In the genomic region with DNA sequence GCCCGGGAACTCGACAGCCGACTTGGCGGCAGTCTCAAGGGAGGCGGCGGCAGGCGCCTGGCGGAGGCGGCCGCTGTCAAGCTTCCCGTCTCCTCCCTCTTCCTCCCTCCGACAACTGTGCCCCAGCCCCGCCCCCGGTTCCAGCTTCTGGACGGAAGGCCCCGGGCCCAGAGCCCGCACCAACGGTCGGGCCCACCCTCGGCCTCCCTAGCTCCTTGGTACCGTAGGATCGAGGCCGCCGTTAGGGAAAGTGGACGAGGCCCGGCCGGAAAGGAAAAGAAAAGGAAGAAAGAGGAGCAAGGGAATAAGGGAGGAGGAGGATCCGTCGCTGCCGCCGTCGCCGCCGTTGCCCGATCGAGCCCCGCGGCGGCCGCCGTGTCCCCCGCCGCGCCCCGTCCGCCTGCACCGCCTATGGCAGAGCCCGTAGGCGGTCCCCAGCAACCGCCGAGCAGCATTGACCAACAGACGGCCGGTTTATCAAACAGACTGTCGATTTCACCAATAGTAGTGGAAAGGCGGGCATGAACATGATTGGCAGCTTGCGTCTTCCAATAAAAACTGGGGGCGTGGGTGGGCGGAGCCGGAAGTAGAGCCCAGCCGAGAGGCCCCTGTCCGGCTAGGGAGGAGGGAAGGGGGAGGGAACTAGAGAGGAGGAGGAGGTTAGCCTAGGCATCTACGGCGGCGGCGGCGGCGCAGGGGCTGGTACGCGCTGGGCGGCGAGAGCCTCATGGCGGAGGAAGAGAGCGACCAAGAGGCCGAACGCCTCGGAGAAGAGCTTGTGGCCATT, we compare ENCODE assay signal across 1 cellular context.
A peak's percentile ranks its signal among the peaks of the same experiment; 100 is the strongest.
TF ChIP-seq lines count a peak whose summit lies in the region.

A gene with protein sequence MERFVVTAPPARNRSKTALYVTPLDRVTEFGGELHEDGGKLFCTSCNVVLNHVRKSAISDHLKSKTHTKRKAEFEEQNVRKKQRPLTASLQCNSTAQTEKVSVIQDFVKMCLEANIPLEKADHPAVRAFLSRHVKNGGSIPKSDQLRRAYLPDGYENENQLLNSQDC (minus strand): TSS at position 413 of the 787 bp plus-strand sequence. CDS start 3,029 bp downstream, outside the sequence.
Gene ZNF654 (plus strand): TSS at position 663 of the 787 bp plus-strand sequence. CDS start 65 bp downstream, at position 728.

TF ChIP-seq in K562, 482 proteins besides CTCF, POLR2A, EP300 and RAD21 (continued from another document and continues in another):
- TF ChIP-seq, protein P1, sequence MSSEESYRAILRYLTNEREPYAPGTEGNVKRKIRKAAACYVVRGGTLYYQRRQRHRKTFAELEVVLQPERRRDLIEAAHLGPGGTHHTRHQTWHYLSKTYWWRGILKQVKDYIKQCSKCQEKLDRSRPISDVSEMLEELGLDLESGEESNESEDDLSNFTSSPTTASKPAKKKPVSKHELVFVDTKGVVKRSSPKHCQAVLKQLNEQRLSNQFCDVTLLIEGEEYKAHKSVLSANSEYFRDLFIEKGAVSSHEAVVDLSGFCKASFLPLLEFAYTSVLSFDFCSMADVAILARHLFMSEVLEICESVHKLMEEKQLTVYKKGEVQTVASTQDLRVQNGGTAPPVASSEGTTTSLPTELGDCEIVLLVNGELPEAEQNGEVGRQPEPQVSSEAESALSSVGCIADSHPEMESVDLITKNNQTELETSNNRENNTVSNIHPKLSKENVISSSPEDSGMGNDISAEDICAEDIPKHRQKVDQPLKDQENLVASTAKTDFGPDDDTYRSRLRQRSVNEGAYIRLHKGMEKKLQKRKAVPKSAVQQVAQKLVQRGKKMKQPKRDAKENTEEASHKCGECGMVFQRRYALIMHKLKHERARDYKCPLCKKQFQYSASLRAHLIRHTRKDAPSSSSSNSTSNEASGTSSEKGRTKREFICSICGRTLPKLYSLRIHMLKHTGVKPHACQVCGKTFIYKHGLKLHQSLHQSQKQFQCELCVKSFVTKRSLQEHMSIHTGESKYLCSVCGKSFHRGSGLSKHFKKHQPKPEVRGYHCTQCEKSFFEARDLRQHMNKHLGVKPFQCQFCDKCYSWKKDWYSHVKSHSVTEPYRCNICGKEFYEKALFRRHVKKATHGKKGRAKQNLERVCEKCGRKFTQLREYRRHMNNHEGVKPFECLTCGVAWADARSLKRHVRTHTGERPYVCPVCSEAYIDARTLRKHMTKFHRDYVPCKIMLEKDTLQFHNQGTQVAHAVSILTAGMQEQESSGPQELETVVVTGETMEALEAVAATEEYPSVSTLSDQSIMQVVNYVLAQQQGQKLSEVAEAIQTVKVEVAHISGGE (CRISPR knock-in tag; IDR thresholded peaks at IDR 0.05) = peak in 1 of 3 experiments; percentile 34; a peak in 2 of 6 replicates
- TF ChIP-seq NEUROD1 (IDR thresholded peaks at IDR 0.05; ENCODE audit: borderline replicate concordance, low read depth, low read length, partially characterized antibody) (peak; percentile 97), ZNF785 (CRISPR knock-in tag; IDR thresholded peaks at IDR 0.05) (no peak), ZNF445 (CRISPR knock-in tag; IDR thresholded peaks at IDR 0.05; ENCODE audit: low read depth) (no peak), ZNF263 (CRISPR knock-in tag; IDR thresholded peaks at IDR 0.05; ENCODE audit: borderline replicate concordance) (peak; percentile 89), THRAP3 (IDR thresholded peaks at IDR 0.05; ENCODE audit: borderline replicate concordance) (no peak), CXXC5 (CRISPR knock-in tag; IDR thresholded peaks at IDR 0.05) (no peak; the same call in none of the 2 replicates), ZC3H11A (IDR thresholded peaks at IDR 0.05; ENCODE audit: low read depth, low read length) (no peak), ESRRA (IDR thresholded peaks at IDR 0.05; ENCODE audit: borderline replicate concordance, low read depth) (0 out of 2 replicates have a peak, but pooled peaks have one; percentile 14), ZBTB1 (CRISPR knock-in tag; IDR thresholded peaks at IDR 0.05; ENCODE audit: borderline replicate concordance, low read depth) (no peak), PCBP2 (IDR thresholded peaks at IDR 0.05; ENCODE audit: low read depth, low read length, poor library complexity, severe bottlenecking) (no peak), ZNF175 (CRISPR knock-in tag; IDR thresholded peaks at IDR 0.05; ENCODE audit: low read depth) (no peak), FOXK2 (conservative IDR thresholded peaks at IDR 0.05 in 1 of 2, IDR thresholded peaks at IDR 0.05 in 1 of 2; ENCODE audit: low read depth in 2 of 2) (no peak), ZNF764 (CRISPR knock-in tag; IDR thresholded peaks at IDR 0.05; ENCODE audit: low read depth) (no peak), MCM2 (IDR thresholded peaks at IDR 0.05; ENCODE audit: low read depth) (no peak), SAP30 (IDR thresholded peaks at IDR 0.05; ENCODE audit: borderline replicate concordance, insufficient read depth, low read depth, low read length, poor library complexity, severe bottlenecking) (no peak), ZKSCAN3 (CRISPR knock-in tag; IDR thresholded peaks at IDR 0.05) (no peak), EWSR1 (IDR thresholded peaks at IDR 0.05; ENCODE audit: borderline replicate concordance, low read depth, partially characterized antibody) (no peak), TBL1XR1 (IDR thresholded peaks at IDR 0.05; ENCODE audit: low read length in 2 of 2) (no peak), ATF1 (CRISPR knock-in tag; IDR thresholded peaks at IDR 0.05) (no peak), ATF1 (tag; IDR thresholded peaks at IDR 0.05) (peak; percentile 88), ETV6 (IDR thresholded peaks at IDR 0.05; ENCODE audit: borderline replicate concordance in 1 of 2, low read depth in 2 of 2, low read length in 1 of 2) (no peak), ETV6 (CRISPR knock-in tag; IDR thresholded peaks at IDR 0.05; ENCODE audit: borderline replicate concordance) (no peak), POLR2B (IDR thresholded peaks at IDR 0.05; ENCODE audit: low read depth, partially characterized antibody) (peak; percentile 48), ZC3H4 (CRISPR knock-in tag; IDR thresholded peaks at IDR 0.05; ENCODE audit: borderline replicate concordance) (no peak), HDAC3 (IDR thresholded peaks at IDR 0.05; ENCODE audit: borderline replicate concordance, partially characterized antibody) (no peak), TEAD1 (CRISPR knock-in tag; IDR thresholded peaks at IDR 0.05) (no peak), TCF3 (CRISPR knock-in tag; IDR thresholded peaks at IDR 0.05) (no peak), HMGN3 (IDR thresholded peaks at IDR 0.05; ENCODE audit: borderline replicate concordance, extremely low read depth, insufficient read length, low read depth, low read length) (no peak), TGIF2 (CRISPR knock-in tag; IDR thresholded peaks at IDR 0.05) (no peak), NFE2L1 (tag; IDR thresholded peaks at IDR 0.05; ENCODE audit: borderline replicate concordance, low read depth) (no peak), USF1 (CRISPR knock-in tag; IDR thresholded peaks at IDR 0.05) (no peak), PYGO2 (tag; IDR thresholded peaks at IDR 0.05) (no peak), TFAM (CRISPR knock-in tag; conservative IDR thresholded peaks at IDR 0.05) (no peak), ETS2 (tag; IDR thresholded peaks at IDR 0.05; ENCODE audit: borderline replicate concordance, poor library complexity, severe bottlenecking) (no peak), MCM3 (IDR thresholded peaks at IDR 0.05) (no peak), TCFL5 (CRISPR knock-in tag; conservative IDR thresholded peaks at IDR 0.05) (no peak), ZNF77 (CRISPR knock-in tag; IDR thresholded peaks at IDR 0.05) (no peak), BACH1 (tag; IDR thresholded peaks at IDR 0.05) (no peak), EHMT2 (IDR thresholded peaks at IDR 0.05) (no peak), L3MBTL2 (IDR thresholded peaks at IDR 0.05) (0 out of 2 replicates have a peak, but pooled peaks have one; percentile 82), FOXJ3 (CRISPR knock-in tag; IDR thresholded peaks at IDR 0.05) (no peak), ZNF75A (CRISPR knock-in tag; IDR thresholded peaks at IDR 0.05) (no peak), RBM15 (IDR thresholded peaks at IDR 0.05; ENCODE audit: insufficient read depth, low read length) (no peak), ETV5 (CRISPR knock-in tag; IDR thresholded peaks at IDR 0.05; ENCODE audit: low read depth) (0 out of 2 replicates have a peak, but pooled peaks have one; percentile 4), HLTF (IDR thresholded peaks at IDR 0.05) (no peak), ZNF778 (CRISPR knock-in tag; IDR thresholded peaks at IDR 0.05) (no peak), CREB3 (tag; conservative IDR thresholded peaks at IDR 0.05; ENCODE audit: low read depth) (no peak), DIDO1 (tag; IDR thresholded peaks at IDR 0.05; ENCODE audit: low read depth) (no peak), ZNF699 (CRISPR knock-in tag; IDR thresholded peaks at IDR 0.05; ENCODE audit: insufficient replicate concordance) (no peak), GATA2 (CRISPR knock-in tag; IDR thresholded peaks at IDR 0.05) (no peak), TEAD4 (IDR thresholded peaks at IDR 0.05; ENCODE audit: low read length) (no peak), TEAD4 (CRISPR knock-in tag; IDR thresholded peaks at IDR 0.05; ENCODE audit: borderline replicate concordance) (no peak), ZNF644 (tag; IDR thresholded peaks at IDR 0.05; ENCODE audit: low read depth) (no peak), GABPB2 (CRISPR knock-in tag; conservative IDR thresholded peaks at IDR 0.05) (no peak), TEAD2 (tag; IDR thresholded peaks at IDR 0.05) (no peak), HNRNPK (IDR thresholded peaks at IDR 0.05; ENCODE audit: low read depth, low read length, poor library complexity, severe bottlenecking) (no peak), ATF6 (CRISPR knock-in tag; IDR thresholded peaks at IDR 0.05) (no peak), FIP1L1 (IDR thresholded peaks at IDR 0.05; ENCODE audit: low read depth, low read length, poor library complexity, severe bottlenecking) (no peak), ERF (CRISPR knock-in tag; IDR thresholded peaks at IDR 0.05) (0 out of 2 replicates have a peak, but pooled peaks have one; percentile 35)
- TF ChIP-seq, protein P2, sequence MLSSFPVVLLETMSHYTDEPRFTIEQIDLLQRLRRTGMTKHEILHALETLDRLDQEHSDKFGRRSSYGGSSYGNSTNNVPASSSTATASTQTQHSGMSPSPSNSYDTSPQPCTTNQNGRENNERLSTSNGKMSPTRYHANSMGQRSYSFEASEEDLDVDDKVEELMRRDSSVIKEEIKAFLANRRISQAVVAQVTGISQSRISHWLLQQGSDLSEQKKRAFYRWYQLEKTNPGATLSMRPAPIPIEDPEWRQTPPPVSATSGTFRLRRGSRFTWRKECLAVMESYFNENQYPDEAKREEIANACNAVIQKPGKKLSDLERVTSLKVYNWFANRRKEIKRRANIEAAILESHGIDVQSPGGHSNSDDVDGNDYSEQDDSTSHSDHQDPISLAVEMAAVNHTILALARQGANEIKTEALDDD (IDR thresholded peaks at IDR 0.05) = peak; percentile 46; the same call in 1 of the 2 replicates
- TF ChIP-seq, protein P3, sequence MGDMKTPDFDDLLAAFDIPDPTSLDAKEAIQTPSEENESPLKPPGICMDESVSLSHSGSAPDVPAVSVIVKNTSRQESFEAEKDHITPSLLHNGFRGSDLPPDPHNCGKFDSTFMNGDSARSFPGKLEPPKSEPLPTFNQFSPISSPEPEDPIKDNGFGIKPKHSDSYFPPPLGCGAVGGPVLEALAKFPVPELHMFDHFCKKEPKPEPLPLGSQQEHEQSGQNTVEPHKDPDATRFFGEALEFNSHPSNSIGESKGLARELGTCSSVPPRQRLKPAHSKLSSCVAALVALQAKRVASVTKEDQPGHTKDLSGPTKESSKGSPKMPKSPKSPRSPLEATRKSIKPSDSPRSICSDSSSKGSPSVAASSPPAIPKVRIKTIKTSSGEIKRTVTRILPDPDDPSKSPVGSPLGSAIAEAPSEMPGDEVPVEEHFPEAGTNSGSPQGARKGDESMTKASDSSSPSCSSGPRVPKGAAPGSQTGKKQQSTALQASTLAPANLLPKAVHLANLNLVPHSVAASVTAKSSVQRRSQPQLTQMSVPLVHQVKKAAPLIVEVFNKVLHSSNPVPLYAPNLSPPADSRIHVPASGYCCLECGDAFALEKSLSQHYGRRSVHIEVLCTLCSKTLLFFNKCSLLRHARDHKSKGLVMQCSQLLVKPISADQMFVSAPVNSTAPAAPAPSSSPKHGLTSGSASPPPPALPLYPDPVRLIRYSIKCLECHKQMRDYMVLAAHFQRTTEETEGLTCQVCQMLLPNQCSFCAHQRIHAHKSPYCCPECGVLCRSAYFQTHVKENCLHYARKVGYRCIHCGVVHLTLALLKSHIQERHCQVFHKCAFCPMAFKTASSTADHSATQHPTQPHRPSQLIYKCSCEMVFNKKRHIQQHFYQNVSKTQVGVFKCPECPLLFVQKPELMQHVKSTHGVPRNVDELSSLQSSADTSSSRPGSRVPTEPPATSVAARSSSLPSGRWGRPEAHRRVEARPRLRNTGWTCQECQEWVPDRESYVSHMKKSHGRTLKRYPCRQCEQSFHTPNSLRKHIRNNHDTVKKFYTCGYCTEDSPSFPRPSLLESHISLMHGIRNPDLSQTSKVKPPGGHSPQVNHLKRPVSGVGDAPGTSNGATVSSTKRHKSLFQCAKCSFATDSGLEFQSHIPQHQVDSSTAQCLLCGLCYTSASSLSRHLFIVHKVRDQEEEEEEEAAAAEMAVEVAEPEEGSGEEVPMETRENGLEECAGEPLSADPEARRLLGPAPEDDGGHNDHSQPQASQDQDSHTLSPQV (IDR thresholded peaks at IDR 0.05) = no peak
